13 cellular contexts compared by ENCODE assay signal in genomic region chr12:46958599-46959290, GRCh38.
"Had no signal": no experiment of that assay in that cellular context is flagged by ENCODE, and none has a peak within 500 bp of the region (broad histone marks: within the 10 kb centered on the region; RNA-seq: fewer than 3 reads in every experiment).

No MANE protein-coding gene starts in this region.

- DNase-seq: activated CD4-positive, alpha-beta T cell treated with anti-CD3 and anti-CD28 coated beads for 4 hours; activated CD8-positive, alpha-beta memory T cell treated with anti-CD3 and anti-CD28 coated beads, Interleukin-2, amount 50 U/mL, for 4 hours; activated CD8-positive, alpha-beta T cell treated with anti-CD3 and anti-CD28 coated beads for 36 hours; activated naive CD8-positive, alpha-beta T cell treated with anti-CD3 and anti-CD28 coated beads, Interleukin-2, amount 10 ng/mL, durations not matched to agents 7 days and 5 days; anterior cingulate cortex; dorsolateral prefrontal cortex; glutamatergic neuron; left colon; occipital lobe; stomach had no signal

- H3K27ac ChIP-seq: breast epithelium, dorsolateral prefrontal cortex, esophagus muscularis mucosa, prostate gland, stomach had no signal

- H3K36me3 ChIP-seq: breast epithelium, esophagus muscularis mucosa, prostate gland, stomach had no signal

- H3K9me3 ChIP-seq: breast epithelium, esophagus muscularis mucosa, prostate gland, stomach had no signal

- H3K27me3 ChIP-seq: breast epithelium, dorsolateral prefrontal cortex, esophagus muscularis mucosa, stomach had no signal

- H3K4me1 ChIP-seq: breast epithelium, prostate gland had no signal

- H3K4me3 ChIP-seq: breast epithelium, dorsolateral prefrontal cortex, esophagus muscularis mucosa, prostate gland, stomach had no signal

- ATAC-seq: activated CD8-positive, alpha-beta T cell treated with anti-CD3 and anti-CD28 coated beads for 36 hours; left colon had no signal
